8 cellular contexts compared by ENCODE assay signal in the genomic region with DNA sequence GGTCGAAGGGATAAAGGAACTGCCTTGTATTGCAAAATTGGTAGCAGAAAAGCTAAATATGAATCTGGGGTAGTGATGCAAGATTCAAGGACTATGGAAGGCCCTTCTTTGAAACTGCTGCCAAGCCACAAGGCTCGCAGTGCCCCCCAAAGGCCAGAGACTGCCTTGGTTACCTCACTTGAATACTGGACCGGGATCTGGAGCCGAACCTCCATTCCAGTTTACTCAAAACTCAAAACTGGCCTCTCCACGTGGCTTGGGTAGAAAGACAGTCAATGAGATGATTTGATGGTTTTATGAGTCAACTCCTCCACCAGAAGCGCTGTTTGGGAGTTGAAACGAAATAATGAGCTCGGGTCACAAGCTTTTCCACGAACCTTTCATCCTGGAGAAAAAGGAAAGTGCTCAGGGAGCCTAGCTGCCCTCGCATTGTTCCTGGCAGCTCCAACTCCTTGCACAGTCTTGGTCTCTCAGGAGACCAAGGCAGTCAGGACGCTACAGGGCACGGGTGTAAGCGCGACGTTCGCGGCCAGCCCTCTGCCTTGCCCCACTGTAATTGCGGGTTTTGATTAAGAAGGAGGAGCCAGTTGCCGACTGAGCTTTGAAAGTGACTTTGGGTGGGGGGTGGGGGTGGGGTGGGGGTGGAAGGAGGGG. TPM values are rescaled to one million over a fixed set of nuclear protein-coding genes. Genes with fewer than 3 reads are reported as not detected.
DNase-seq lines count a peak whose midpoint lies in the region; ATAC-seq and TF ChIP-seq lines count a peak whose summit lies in the region.

No MANE protein-coding gene starts in this region.

- CTCF ChIA-PET in OCI-LY7 (lab: Charles Lee; ENCODE audit: unreplicated experiment), result interaction anchor here (0.6 to 1.3 kb wide), 11 partner anchors 9 to 128 kb away, joined by 3 to 8 read pairs (median 3); no protein-coding TSS in a partner anchor

- in situ Hi-C loops in gastrocnemius medialis (cut with MboI; ENCODE audit: low sequenced_read_pairs in 4 of 4), result no loop called here

- peak; percentile 70 for DNase-seq in NCI-H82 (lab: John Stamatoyannopoulos, UW)
- no peak for DNase-seq in NCI-H82 treated with DMSO at 0.1 percent for 48 hours (lab: John Stamatoyannopoulos, UW; ENCODE audit: unreplicated experiment)
- DNase-seq in OCI-LY7 (ENCODE audit: low spot score), result peak; percentile 80
- DNase-seq in adrenal gland, result peak in 5 of 7 donors; percentile 15 to 62 (median 19)
- DNase-seq in gastrocnemius medialis, result no peak
- no peak for DNase-seq in HK-2 (ENCODE audit: unreplicated experiment)

- TF ChIP-seq POLR2A in adrenal gland (IDR thresholded peaks at IDR 0.05) (no peak), gastrocnemius medialis (IDR thresholded peaks at IDR 0.05) (no peak)

- H4K20me1 ChIP-seq in OCI-LY7 (ENCODE audit: insufficient read depth, low read length), result no peaks in the 10 kb centered on the region; the same call in 1 of the 2 replicates

- H3K27ac ChIP-seq in OCI-LY7 (ENCODE audit: low read depth, low read length, poor library complexity, severe bottlenecking) (peak overlapping the region; percentile 94), adrenal gland (peak overlapping the region in 3 of 5 donors; percentile 29 to 77 (median 35)), iPS-18a (ENCODE audit: low read length) (no peak overlapping the region), gastrocnemius medialis (peak overlapping the region; percentile 60 to 73 (median 63))

- BruUV-seq in OCI-LY7 (replicated peaks; lab: Mats Ljungman, UMichigan), result TSS peak; percentile 29

- ATAC-seq in HG03064 (IDR thresholded peaks at IDR 0.05; ENCODE audit: low read depth, unreplicated experiment), result peak; percentile 10
- no peak for ATAC-seq in gastrocnemius medialis

- peak overlapping the region; percentile 87 for H3K4me3 ChIP-seq in OCI-LY7 (ENCODE audit: low read depth, low read length, poor library complexity, severe bottlenecking)
- peak overlapping the region in 1 of 4 donors; percentile 52 for H3K4me3 ChIP-seq in adrenal gland
- peak overlapping the region; percentile 87 for H3K4me3 ChIP-seq in iPS-18a (ENCODE audit: low read length)
- peak overlapping the region; percentile 51 to 61 (median 57) for H3K4me3 ChIP-seq in gastrocnemius medialis

- POLR2A ChIA-PET in OCI-LY7 (lab: Charles Lee), result interaction anchor here (0.6 to 12.8 kb wide), 24 partner anchors 9 to 1988 kb away, joined by 3 to 290 read pairs (median 4); no protein-coding TSS in a partner anchor

- H3K4me1 ChIP-seq in OCI-LY7 (ENCODE audit: insufficient read depth, low read length, poor library complexity, severe bottlenecking) (peaks cover 48% of the 10 kb centered on the region), adrenal gland (replicated peaks in 1 of 2) (no peaks in the 10 kb centered on the region), iPS-18a (ENCODE audit: control insufficient read depth, low read depth, low read length) (peaks cover 27% of the 10 kb centered on the region), gastrocnemius medialis (peaks cover 4 to 5% of the 10 kb centered on the region in 2 donors)

- H3K4me2 ChIP-seq in OCI-LY7 (ENCODE audit: low read length), result peak overlapping the region; percentile 96

- H3K9me2 ChIP-seq in OCI-LY7 (ENCODE audit: insufficient read depth, low read length), result no peaks in the 10 kb centered on the region

- peak overlapping the region; percentile 40; the same call in 1 of the 2 replicates for H2AFZ ChIP-seq in OCI-LY7 (ENCODE audit: low read length)

- intact Hi-C loops in OCI-LY7 (cut with micrococcal nuclease; ENCODE audit: unreplicated experiment), result loop anchor here (1.0 to 10.0 kb wide), 7 partner anchors 10 to 1975 kb away; a partner anchor contains a TSS
- intact Hi-C loops in adrenal gland (cut with DNase I), result no loop called here
- intact Hi-C loops in gastrocnemius medialis (cut with DNase I; ENCODE audit: low total_unique reads), result no loop called here

- H3K79me2 ChIP-seq in OCI-LY7 (ENCODE audit: insufficient read depth, low read depth, low read length), result peaks cover 63% of the 10 kb centered on the region; the same call in 1 of the 2 replicates

- peaks cover 10% of the 10 kb centered on the region; the same call in 1 of the 2 replicates for H3K9me3 ChIP-seq in OCI-LY7 (ENCODE audit: low read length)
- H3K9me3 ChIP-seq in adrenal gland (replicated peaks in 1 of 3), result no peaks in the 10 kb centered on the region
- no peaks in the 10 kb centered on the region for H3K9me3 ChIP-seq in iPS-18a (ENCODE audit: control insufficient read depth, low read depth, low read length)
- H3K9me3 ChIP-seq in gastrocnemius medialis, result no peaks in the 10 kb centered on the region

- peak; percentile 87 for TF ChIP-seq CTCF in OCI-LY7 (conservative IDR thresholded peaks at IDR 0.05; ENCODE audit: low read length)
- TF ChIP-seq CTCF in adrenal gland (IDR thresholded peaks at IDR 0.05), result no peak
- TF ChIP-seq CTCF in gastrocnemius medialis (IDR thresholded peaks at IDR 0.05 in 4 of 5, conservative IDR thresholded peaks at IDR 0.05 in 1 of 5), result peak in 1 of 5 experiments; percentile 25

- H3K9ac ChIP-seq in iPS-18a (ENCODE audit: low read length), result no peak overlapping the region

- H3K27me3 ChIP-seq in adrenal gland (no peaks in the 10 kb centered on the region), iPS-18a (ENCODE audit: control insufficient read depth, insufficient read depth, low read length) (peaks cover 58% of the 10 kb centered on the region), gastrocnemius medialis (peaks cover 6 to 30% (median 16%) of the 10 kb centered on the region in 3 donors)

- peaks cover 13% of the 10 kb centered on the region for H3K36me3 ChIP-seq in OCI-LY7 (ENCODE audit: insufficient read depth, low read length)
- H3K36me3 ChIP-seq in adrenal gland (replicated peaks in 1 of 2), result no peaks in the 10 kb centered on the region
- H3K36me3 ChIP-seq in iPS-18a (ENCODE audit: control insufficient read depth, low read depth, low read length), result no peaks in the 10 kb centered on the region
- no peaks in the 10 kb centered on the region for H3K36me3 ChIP-seq in gastrocnemius medialis

- WGBS in adrenal gland, 4 donors, result 3 to 8% (median 5%) methylated on average over 8 to 19 of the region's 19 CpGs

RNA-seq across cellular contexts. Expression of a gene that starts 2.8 kb away (rescaled TPM):
- total RNA-seq in OCI-LY7 (2014; rRNA removed; shearing (Covaris generic)), result 10.2 and 14.9 TPM in 2 replicates
- 40.3 and 42.9 TPM in 2 replicates for total RNA-seq in OCI-LY7 (2022)
- total RNA-seq in adrenal gland, result 10 to 100 TPM in 1 of 8 donors, 1 to 10 TPM in 6, under 1 TPM in 1; 0.85 to 11.4 (median 7.5) TPM
- 1 to 10 TPM in 1 of 3 donors, under 1 TPM in 2; 0.94 to 2.2 (median 0.97) TPM for polyA plus RNA-seq in adrenal gland
- 1 to 10 TPM in 3 of 4 donors, under 1 TPM in 1; 0.93 to 4.5 (median 1.3) TPM for total RNA-seq in gastrocnemius medialis

Comparison
In these comparisons a context has a peak if more than half of its experiments do, and no peak if none do; other contexts are left out.
1. DNase-seq: peak in NCI-H82 (single experiment), OCI-LY7 (single experiment) and adrenal gland (5 of 7); none in NCI-H82 treated with DMSO at 0.1 percent for 48 hours (single experiment), gastrocnemius medialis (0 of 2) and HK-2 (single experiment).